2 cellular contexts compared by ENCODE assay signal in the genomic region with DNA sequence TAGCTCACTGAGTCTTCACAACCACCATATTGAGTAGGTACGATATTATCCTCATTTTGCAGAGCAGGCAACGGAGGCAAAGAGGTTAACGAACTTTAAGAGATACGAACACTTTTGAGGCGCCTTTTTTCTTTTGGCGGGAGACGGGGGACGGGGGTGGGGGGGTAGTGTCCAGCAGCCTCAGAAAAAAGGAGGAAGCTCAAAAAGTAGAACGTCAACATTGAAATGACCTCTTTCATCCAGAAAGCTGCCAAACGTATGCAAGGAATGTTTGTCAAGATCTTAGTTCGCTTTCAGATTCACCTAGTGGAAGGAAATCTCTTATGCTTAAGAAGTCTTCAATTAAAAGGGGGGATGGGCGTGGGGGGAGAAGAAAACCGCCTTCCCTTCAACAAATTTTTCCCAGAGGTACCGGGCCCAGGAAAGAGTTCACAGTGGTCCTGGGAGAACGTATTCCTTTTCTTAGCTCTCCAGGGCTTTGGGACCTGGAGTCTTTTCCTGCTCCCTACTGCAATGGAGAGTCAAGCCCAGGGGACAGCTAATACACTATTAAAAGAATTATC.
TF ChIP-seq lines count a peak whose summit lies in the region.

No MANE protein-coding gene starts in this region.

TF ChIP-seq in SK-N-SH, 30 proteins besides CTCF, POLR2A, EP300 and RAD21 (continued from another document):
- TF ChIP-seq YY1 (IDR thresholded peaks at IDR 0.05; ENCODE audit: low read depth) (no peak), EZH2phosphoT487 (IDR thresholded peaks at IDR 0.05; ENCODE audit: borderline replicate concordance, low read depth) (no peak), SIN3A (IDR thresholded peaks at IDR 0.05; ENCODE audit: borderline replicate concordance, low read depth, low read length) (no peak), ELF1 (IDR thresholded peaks at IDR 0.05) (no peak)
- TF ChIP-seq, protein P1, sequence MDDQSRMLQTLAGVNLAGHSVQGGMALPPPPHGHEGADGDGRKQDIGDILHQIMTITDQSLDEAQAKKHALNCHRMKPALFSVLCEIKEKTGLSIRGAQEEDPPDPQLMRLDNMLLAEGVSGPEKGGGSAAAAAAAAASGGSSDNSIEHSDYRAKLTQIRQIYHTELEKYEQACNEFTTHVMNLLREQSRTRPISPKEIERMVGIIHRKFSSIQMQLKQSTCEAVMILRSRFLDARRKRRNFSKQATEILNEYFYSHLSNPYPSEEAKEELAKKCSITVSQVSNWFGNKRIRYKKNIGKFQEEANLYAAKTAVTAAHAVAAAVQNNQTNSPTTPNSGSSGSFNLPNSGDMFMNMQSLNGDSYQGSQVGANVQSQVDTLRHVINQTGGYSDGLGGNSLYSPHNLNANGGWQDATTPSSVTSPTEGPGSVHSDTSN (IDR thresholded peaks at IDR 0.05): no peak
- TF ChIP-seq, protein P2, sequence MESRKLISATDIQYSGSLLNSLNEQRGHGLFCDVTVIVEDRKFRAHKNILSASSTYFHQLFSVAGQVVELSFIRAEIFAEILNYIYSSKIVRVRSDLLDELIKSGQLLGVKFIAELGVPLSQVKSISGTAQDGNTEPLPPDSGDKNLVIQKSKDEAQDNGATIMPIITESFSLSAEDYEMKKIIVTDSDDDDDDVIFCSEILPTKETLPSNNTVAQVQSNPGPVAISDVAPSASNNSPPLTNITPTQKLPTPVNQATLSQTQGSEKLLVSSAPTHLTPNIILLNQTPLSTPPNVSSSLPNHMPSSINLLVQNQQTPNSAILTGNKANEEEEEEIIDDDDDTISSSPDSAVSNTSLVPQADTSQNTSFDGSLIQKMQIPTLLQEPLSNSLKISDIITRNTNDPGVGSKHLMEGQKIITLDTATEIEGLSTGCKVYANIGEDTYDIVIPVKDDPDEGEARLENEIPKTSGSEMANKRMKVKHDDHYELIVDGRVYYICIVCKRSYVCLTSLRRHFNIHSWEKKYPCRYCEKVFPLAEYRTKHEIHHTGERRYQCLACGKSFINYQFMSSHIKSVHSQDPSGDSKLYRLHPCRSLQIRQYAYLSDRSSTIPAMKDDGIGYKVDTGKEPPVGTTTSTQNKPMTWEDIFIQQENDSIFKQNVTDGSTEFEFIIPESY (IDR thresholded peaks at IDR 0.05; ENCODE audit: borderline replicate concordance, low read depth): no peak

TF ChIP-seq in SK-N-SH treated with all-trans-retinoic acid at 6 μM for 48 hours, 23 proteins besides CTCF, POLR2A, EP300 and RAD21 (continued from another document):
- TF ChIP-seq BACH2 (CRISPR knock-in tag; IDR thresholded peaks at IDR 0.05; ENCODE audit: borderline replicate concordance) (no peak), OSR1 (CRISPR knock-in tag; IDR thresholded peaks at IDR 0.05) (no peak), ZFP3 (CRISPR knock-in tag; IDR thresholded peaks at IDR 0.05) (no peak), RARB (CRISPR knock-in tag; IDR thresholded peaks at IDR 0.05) (no peak), ARNTL (CRISPR knock-in tag; IDR thresholded peaks at IDR 0.05; ENCODE audit: borderline replicate concordance, low read depth) (no peak)
- TF ChIP-seq, protein P3, sequence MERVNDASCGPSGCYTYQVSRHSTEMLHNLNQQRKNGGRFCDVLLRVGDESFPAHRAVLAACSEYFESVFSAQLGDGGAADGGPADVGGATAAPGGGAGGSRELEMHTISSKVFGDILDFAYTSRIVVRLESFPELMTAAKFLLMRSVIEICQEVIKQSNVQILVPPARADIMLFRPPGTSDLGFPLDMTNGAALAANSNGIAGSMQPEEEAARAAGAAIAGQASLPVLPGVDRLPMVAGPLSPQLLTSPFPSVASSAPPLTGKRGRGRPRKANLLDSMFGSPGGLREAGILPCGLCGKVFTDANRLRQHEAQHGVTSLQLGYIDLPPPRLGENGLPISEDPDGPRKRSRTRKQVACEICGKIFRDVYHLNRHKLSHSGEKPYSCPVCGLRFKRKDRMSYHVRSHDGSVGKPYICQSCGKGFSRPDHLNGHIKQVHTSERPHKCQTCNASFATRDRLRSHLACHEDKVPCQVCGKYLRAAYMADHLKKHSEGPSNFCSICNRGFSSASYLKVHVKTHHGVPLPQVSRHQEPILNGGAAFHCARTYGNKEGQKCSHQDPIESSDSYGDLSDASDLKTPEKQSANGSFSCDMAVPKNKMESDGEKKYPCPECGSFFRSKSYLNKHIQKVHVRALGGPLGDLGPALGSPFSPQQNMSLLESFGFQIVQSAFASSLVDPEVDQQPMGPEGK (CRISPR knock-in tag; IDR thresholded peaks at IDR 0.05; ENCODE audit: borderline replicate concordance): no peak
- TF ChIP-seq, protein P4, sequence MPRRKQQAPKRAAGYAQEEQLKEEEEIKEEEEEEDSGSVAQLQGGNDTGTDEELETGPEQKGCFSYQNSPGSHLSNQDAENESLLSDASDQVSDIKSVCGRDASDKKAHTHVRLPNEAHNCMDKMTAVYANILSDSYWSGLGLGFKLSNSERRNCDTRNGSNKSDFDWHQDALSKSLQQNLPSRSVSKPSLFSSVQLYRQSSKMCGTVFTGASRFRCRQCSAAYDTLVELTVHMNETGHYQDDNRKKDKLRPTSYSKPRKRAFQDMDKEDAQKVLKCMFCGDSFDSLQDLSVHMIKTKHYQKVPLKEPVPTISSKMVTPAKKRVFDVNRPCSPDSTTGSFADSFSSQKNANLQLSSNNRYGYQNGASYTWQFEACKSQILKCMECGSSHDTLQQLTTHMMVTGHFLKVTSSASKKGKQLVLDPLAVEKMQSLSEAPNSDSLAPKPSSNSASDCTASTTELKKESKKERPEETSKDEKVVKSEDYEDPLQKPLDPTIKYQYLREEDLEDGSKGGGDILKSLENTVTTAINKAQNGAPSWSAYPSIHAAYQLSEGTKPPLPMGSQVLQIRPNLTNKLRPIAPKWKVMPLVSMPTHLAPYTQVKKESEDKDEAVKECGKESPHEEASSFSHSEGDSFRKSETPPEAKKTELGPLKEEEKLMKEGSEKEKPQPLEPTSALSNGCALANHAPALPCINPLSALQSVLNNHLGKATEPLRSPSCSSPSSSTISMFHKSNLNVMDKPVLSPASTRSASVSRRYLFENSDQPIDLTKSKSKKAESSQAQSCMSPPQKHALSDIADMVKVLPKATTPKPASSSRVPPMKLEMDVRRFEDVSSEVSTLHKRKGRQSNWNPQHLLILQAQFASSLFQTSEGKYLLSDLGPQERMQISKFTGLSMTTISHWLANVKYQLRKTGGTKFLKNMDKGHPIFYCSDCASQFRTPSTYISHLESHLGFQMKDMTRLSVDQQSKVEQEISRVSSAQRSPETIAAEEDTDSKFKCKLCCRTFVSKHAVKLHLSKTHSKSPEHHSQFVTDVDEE (CRISPR knock-in tag; IDR thresholded peaks at IDR 0.05): no peak
- TF ChIP-seq, protein P5, sequence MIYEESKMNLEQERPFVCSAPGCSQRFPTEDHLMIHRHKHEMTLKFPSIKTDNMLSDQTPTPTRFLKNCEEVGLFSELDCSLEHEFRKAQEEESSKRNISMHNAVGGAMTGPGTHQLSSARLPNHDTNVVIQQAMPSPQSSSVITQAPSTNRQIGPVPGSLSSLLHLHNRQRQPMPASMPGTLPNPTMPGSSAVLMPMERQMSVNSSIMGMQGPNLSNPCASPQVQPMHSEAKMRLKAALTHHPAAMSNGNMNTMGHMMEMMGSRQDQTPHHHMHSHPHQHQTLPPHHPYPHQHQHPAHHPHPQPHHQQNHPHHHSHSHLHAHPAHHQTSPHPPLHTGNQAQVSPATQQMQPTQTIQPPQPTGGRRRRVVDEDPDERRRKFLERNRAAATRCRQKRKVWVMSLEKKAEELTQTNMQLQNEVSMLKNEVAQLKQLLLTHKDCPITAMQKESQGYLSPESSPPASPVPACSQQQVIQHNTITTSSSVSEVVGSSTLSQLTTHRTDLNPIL (CRISPR knock-in tag; IDR thresholded peaks at IDR 0.05; ENCODE audit: low read depth): no peak
